10 cellular contexts compared by ENCODE assay signal in the genomic region with DNA sequence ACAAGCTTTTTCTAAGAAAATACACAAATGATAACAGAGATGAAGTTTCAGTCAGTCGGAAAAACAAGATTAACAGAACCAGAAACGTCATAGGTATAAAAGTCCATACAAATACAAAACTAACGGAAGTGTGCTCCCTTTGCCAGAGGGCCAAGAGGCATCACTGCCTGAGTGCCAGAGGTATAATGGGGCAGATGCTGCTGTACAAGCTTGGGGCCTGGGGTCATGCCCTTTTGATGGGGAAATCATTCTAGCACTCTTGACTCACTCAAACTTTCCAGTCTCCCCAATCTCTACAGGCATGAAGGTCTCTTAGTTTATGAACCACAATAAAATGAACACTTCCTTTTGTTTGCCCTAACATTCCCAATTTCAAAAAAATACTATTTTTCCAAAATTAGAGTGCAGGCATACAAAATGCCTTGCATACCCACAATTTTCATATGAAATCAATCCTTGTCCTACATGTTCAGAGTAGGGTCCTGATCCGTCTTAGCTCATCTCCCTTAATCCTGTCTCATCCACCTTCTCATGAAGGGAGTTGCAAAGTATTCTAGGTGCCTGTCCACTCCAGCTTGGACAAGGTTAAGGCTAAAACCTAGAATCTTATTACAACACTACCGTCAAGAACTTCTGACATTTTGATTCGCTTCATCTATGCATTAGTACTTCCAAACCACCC. TPM values are rescaled to one million over a fixed set of nuclear protein-coding genes. Genes with fewer than 3 reads are reported as not detected.
DNase-seq lines count a peak whose midpoint lies in the region; ATAC-seq, FAIRE-seq and TF ChIP-seq lines count a peak whose summit lies in the region.
"Had no signal": no experiment of that assay in that cellular context is flagged by ENCODE, and none has a peak within 500 bp of the region (broad histone marks: within the 10 kb centered on the region; RNA-seq: fewer than 3 reads in every experiment).

No MANE protein-coding gene starts in this region.

- no peaks in the 10 kb centered on the region for H3K27me3 ChIP-seq in BLaER1
- no peaks in the 10 kb centered on the region for H3K27me3 ChIP-seq in MM.1S (replicated peaks; ENCODE audit: insufficient read depth, low read length)

- H3K4me3 Mint-ChIP-seq in natural killer cell: peak overlapping the region; percentile 87

- ATAC-seq in natural killer cell (no peak), HG02798 (IDR thresholded peaks at IDR 0.05; ENCODE audit: poor library complexity, unreplicated experiment) (no peak)

- H3K27me3 Mint-ChIP-seq in natural killer cell (ENCODE audit: low read depth in 2 of 2): no peaks in the 10 kb centered on the region

- H3K4me2 ChIP-seq in BLaER1 (peak overlapping the region; percentile 80), MM.1S (ENCODE audit: low read depth, low read length) (peak overlapping the region; percentile 85)

- H2AFZ ChIP-seq in MM.1S (ENCODE audit: low read length): no peak overlapping the region

- peaks cover 41 to 52% of the 10 kb centered on the region in 2 donors for H3K4me1 Mint-ChIP-seq in natural killer cell

- H4K20me1 ChIP-seq in BLaER1: peaks cover 64% of the 10 kb centered on the region
- H4K20me1 ChIP-seq in MM.1S (ENCODE audit: insufficient read depth, low read length): 0 out of 2 replicates have a peak, but pooled peaks cover 13% of the 10 kb centered on the region

- H3K79me2 ChIP-seq in MM.1S (ENCODE audit: low read length): peaks cover 63% of the 10 kb centered on the region

- peak overlapping the region; percentile 99 for H3K9ac ChIP-seq in BLaER1
- H3K9ac ChIP-seq in MM.1S (ENCODE audit: low read length): peak overlapping the region; percentile 98; the same call in 1 of the 2 replicates

- FAIRE-seq in HTR-8/SVneo (lab: Jason Lieb, UNC): no peak
- FAIRE-seq: endometrium had no signal

- peak overlapping the region; percentile 70 to 91 for H3K27ac Mint-ChIP-seq in natural killer cell

- no peaks in the 10 kb centered on the region for H3K9me2 ChIP-seq in MM.1S (replicated peaks; ENCODE audit: insufficient read depth, low read length)

- DNase-seq in MM.1S (no peak), choroid plexus epithelial cell (ENCODE audit: low read depth) (no peak), natural killer cell (no peak), DMS 273 (lab: John Stamatoyannopoulos, UW; ENCODE audit: unreplicated experiment) (no peak), HTR-8/SVneo (ENCODE audit: insufficient read length, low spot score) (no peak), DMS53 treated with DMSO at 0.1 percent for 48 hours (lab: John Stamatoyannopoulos, UW; ENCODE audit: unreplicated experiment) (no peak)
- DNase-seq: NCI-H2029 had no signal

- H3K36me3 Mint-ChIP-seq in natural killer cell: peaks cover 12% of the 10 kb centered on the region

- peak overlapping the region; percentile 87 for H3K4me3 ChIP-seq in BLaER1
- peak overlapping the region; percentile 97 for H3K4me3 ChIP-seq in MM.1S (ENCODE audit: low read length)
- H3K4me3 ChIP-seq in choroid plexus epithelial cell (ENCODE audit: low read depth, low read length): peak overlapping the region; percentile 99

- H3K9me3 ChIP-seq in BLaER1: no peaks in the 10 kb centered on the region
- H3K9me3 ChIP-seq in MM.1S (replicated peaks; ENCODE audit: insufficient read depth, low read length): no peaks in the 10 kb centered on the region

- H3K36me3 ChIP-seq in BLaER1 (peaks cover 52% of the 10 kb centered on the region), MM.1S (replicated peaks; ENCODE audit: insufficient read depth, low read length) (peaks cover 8% of the 10 kb centered on the region)

- intact Hi-C loops in natural killer cell (cut with micrococcal nuclease): no loop called here

- no peaks in the 10 kb centered on the region for H3K9me3 Mint-ChIP-seq in natural killer cell

- TF ChIP-seq CTCF in MM.1S (IDR thresholded peaks at IDR 0.05; ENCODE audit: low read length) (no peak), choroid plexus epithelial cell (conservative IDR thresholded peaks at IDR 0.05; ENCODE audit: low read depth, low read length) (no peak), natural killer cell (IDR thresholded peaks at IDR 0.05) (no peak)

- no peaks in the 10 kb centered on the region for H3F3A ChIP-seq in MM.1S (ENCODE audit: insufficient read depth, low read length)

- peaks cover 31% of the 10 kb centered on the region for H3K4me1 ChIP-seq in BLaER1
- peaks cover 19% of the 10 kb centered on the region for H3K4me1 ChIP-seq in MM.1S (ENCODE audit: low read length)

- peak overlapping the region; percentile 99 for H3K27ac ChIP-seq in BLaER1
- no peak overlapping the region for H3K27ac ChIP-seq in MM.1S (ENCODE audit: low read length)

RNA-seq across cellular contexts. Expression of gene RPL22, which starts 1.5 kb away (rescaled TPM):
- 100 to 1,000 TPM; 210 to 239 (median 228) TPM for total RNA-seq in natural killer cell

RNA-seq across cellular contexts. Expression of gene RNF207, which starts 8.0 kb away (rescaled TPM):
- 1 to 10 TPM; 2.1 to 5.5 (median 2.3) TPM for total RNA-seq in natural killer cell

RNA-seq across cellular contexts. Expression of gene CHD5, which starts 17.8 kb away (rescaled TPM):
- total RNA-seq in natural killer cell: 1 to 10 TPM in 1 of 3 donors, under 1 TPM in 2; 0.34 to 1.2 (median 0.73) TPM

RNA-seq across cellular contexts. Expression of gene ICMT, which starts 37.9 kb away (rescaled TPM):
- 10 to 100 TPM in 2 of 3 donors, 1 to 10 TPM in 1; 8.6 to 16.9 (median 15.6) TPM for total RNA-seq in natural killer cell

RNA-seq across cellular contexts. Expression of gene HES3, which starts 46.1 kb away (rescaled TPM):
- not detected for total RNA-seq in natural killer cell
